ENCODE assay signal across 1 cellular context in the genomic region with DNA sequence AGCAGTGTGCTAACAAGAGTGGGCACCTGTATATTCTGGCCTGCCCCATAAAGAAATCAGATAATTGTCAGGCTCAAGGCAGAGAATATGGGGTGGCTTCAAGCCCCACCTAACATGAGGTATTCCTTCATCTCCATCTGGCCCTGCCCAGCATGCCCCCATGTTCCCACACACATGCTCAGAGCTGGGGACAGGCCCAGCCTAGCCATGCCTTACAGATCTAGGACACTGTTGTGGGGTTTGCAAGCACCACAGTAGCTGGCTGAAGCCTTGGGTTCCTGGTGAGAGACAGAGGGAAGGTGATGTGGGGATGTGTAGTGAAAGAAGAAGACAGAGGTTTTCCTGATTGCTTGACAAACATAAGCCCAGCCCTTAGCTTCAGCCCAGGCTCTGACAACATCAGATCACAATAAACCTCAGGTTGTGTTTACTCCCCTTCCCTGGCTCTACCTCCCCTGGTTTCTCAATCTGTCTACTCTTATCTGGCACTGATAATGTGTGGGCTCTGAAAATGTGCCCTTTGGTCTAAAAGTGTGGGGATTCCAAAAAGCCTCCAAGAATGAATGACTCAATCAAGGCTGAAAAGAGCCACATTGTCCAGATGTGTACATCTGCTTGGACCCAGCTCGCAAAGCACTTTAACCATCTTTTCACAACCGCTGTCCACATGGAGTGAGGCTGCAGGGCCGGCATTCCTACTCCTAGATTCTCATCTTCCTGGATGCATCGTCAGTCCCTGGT.
TF ChIP-seq lines count a peak whose summit lies in the region.

No MANE protein-coding gene starts in this region.

TF ChIP-seq in HepG2, 621 proteins besides CTCF, POLR2A, EP300 and RAD21 (continued from another document and continues in another):
- TF ChIP-seq ZNF280D (CRISPR knock-in tag; IDR thresholded peaks at IDR 0.05) (no peak), HOXA9 (CRISPR knock-in tag; IDR thresholded peaks at IDR 0.05; ENCODE audit: borderline replicate concordance) (no peak), ZNF256 (CRISPR knock-in tag; conservative IDR thresholded peaks at IDR 0.05) (no peak), HES4 (CRISPR knock-in tag; IDR thresholded peaks at IDR 0.05; ENCODE audit: borderline replicate concordance) (no peak), GABPA (IDR thresholded peaks at IDR 0.05; ENCODE audit: low read depth, low read length) (no peak), GABPA (CRISPR knock-in tag; IDR thresholded peaks at IDR 0.05; ENCODE audit: low read depth) (no peak), SP140L (CRISPR knock-in tag; IDR thresholded peaks at IDR 0.05; ENCODE audit: borderline replicate concordance) (no peak), ELF1 (CRISPR knock-in tag; IDR thresholded peaks at IDR 0.05) (no peak; the same call in 1 of the 2 replicates), RNF2 (conservative IDR thresholded peaks at IDR 0.05; ENCODE audit: low read depth) (no peak), ATF7 (IDR thresholded peaks at IDR 0.05) (no peak), ATF7 (CRISPR knock-in tag; IDR thresholded peaks at IDR 0.05) (peak; percentile 51; the same call in 1 of the 2 replicates), ZNF878 (CRISPR knock-in tag; IDR thresholded peaks at IDR 0.05) (no peak), ETV5 (CRISPR knock-in tag; IDR thresholded peaks at IDR 0.05; ENCODE audit: borderline replicate concordance) (no peak), ZNF205 (CRISPR knock-in tag; IDR thresholded peaks at IDR 0.05) (no peak), ZMAT3 (CRISPR knock-in tag; conservative IDR thresholded peaks at IDR 0.05) (no peak), ZFYVE20 (CRISPR knock-in tag; IDR thresholded peaks at IDR 0.05; ENCODE audit: borderline replicate concordance, low read depth) (no peak), ADNP (CRISPR knock-in tag; IDR thresholded peaks at IDR 0.05) (no peak), BRCA1 (CRISPR knock-in tag; IDR thresholded peaks at IDR 0.05) (no peak), HIVEP1 (CRISPR knock-in tag; IDR thresholded peaks at IDR 0.05) (no peak), ZNF709 (CRISPR knock-in tag; IDR thresholded peaks at IDR 0.05) (no peak), KLF6 (CRISPR knock-in tag; IDR thresholded peaks at IDR 0.05) (no peak), NR2C2 (CRISPR knock-in tag; IDR thresholded peaks at IDR 0.05; ENCODE audit: borderline replicate concordance) (peak; percentile 47; the same call in 1 of the 2 replicates), NCOA2 (CRISPR knock-in tag; IDR thresholded peaks at IDR 0.05) (peak; percentile 78; the same call in 1 of the 2 replicates), TEAD2 (CRISPR knock-in tag; IDR thresholded peaks at IDR 0.05) (no peak), ZFP1 (CRISPR knock-in tag; IDR thresholded peaks at IDR 0.05) (no peak), TOE1 (CRISPR knock-in tag; IDR thresholded peaks at IDR 0.05) (no peak), NFRKB (IDR thresholded peaks at IDR 0.05) (no peak), ZNF331 (CRISPR knock-in tag; IDR thresholded peaks at IDR 0.05) (peak; percentile 41; the same call in 1 of the 2 replicates), ZNF44 (CRISPR knock-in tag; IDR thresholded peaks at IDR 0.05) (no peak), ZBTB25 (CRISPR knock-in tag; IDR thresholded peaks at IDR 0.05) (no peak), ZNF597 (CRISPR knock-in tag; IDR thresholded peaks at IDR 0.05) (no peak), ZNF563 (CRISPR knock-in tag; IDR thresholded peaks at IDR 0.05) (no peak), ZNF138 (CRISPR knock-in tag; IDR thresholded peaks at IDR 0.05; ENCODE audit: low read depth) (no peak), TAF1 (CRISPR knock-in tag; IDR thresholded peaks at IDR 0.05) (no peak), PAF1 (CRISPR knock-in tag; IDR thresholded peaks at IDR 0.05) (no peak), PAWR (CRISPR knock-in tag; IDR thresholded peaks at IDR 0.05; ENCODE audit: borderline replicate concordance) (no peak), ZBTB14 (CRISPR knock-in tag; IDR thresholded peaks at IDR 0.05) (no peak)
- TF ChIP-seq, protein P1, sequence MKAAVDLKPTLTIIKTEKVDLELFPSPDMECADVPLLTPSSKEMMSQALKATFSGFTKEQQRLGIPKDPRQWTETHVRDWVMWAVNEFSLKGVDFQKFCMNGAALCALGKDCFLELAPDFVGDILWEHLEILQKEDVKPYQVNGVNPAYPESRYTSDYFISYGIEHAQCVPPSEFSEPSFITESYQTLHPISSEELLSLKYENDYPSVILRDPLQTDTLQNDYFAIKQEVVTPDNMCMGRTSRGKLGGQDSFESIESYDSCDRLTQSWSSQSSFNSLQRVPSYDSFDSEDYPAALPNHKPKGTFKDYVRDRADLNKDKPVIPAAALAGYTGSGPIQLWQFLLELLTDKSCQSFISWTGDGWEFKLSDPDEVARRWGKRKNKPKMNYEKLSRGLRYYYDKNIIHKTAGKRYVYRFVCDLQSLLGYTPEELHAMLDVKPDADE (CRISPR knock-in tag; IDR thresholded peaks at IDR 0.05): no peak
- TF ChIP-seq, protein P2, sequence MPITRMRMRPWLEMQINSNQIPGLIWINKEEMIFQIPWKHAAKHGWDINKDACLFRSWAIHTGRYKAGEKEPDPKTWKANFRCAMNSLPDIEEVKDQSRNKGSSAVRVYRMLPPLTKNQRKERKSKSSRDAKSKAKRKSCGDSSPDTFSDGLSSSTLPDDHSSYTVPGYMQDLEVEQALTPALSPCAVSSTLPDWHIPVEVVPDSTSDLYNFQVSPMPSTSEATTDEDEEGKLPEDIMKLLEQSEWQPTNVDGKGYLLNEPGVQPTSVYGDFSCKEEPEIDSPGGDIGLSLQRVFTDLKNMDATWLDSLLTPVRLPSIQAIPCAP (CRISPR knock-in tag; IDR thresholded peaks at IDR 0.05; ENCODE audit: low read depth): no peak
- TF ChIP-seq, protein P3, sequence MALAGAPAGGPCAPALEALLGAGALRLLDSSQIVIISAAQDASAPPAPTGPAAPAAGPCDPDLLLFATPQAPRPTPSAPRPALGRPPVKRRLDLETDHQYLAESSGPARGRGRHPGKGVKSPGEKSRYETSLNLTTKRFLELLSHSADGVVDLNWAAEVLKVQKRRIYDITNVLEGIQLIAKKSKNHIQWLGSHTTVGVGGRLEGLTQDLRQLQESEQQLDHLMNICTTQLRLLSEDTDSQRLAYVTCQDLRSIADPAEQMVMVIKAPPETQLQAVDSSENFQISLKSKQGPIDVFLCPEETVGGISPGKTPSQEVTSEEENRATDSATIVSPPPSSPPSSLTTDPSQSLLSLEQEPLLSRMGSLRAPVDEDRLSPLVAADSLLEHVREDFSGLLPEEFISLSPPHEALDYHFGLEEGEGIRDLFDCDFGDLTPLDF (CRISPR knock-in tag; IDR thresholded peaks at IDR 0.05): no peak
- TF ChIP-seq, protein P4, sequence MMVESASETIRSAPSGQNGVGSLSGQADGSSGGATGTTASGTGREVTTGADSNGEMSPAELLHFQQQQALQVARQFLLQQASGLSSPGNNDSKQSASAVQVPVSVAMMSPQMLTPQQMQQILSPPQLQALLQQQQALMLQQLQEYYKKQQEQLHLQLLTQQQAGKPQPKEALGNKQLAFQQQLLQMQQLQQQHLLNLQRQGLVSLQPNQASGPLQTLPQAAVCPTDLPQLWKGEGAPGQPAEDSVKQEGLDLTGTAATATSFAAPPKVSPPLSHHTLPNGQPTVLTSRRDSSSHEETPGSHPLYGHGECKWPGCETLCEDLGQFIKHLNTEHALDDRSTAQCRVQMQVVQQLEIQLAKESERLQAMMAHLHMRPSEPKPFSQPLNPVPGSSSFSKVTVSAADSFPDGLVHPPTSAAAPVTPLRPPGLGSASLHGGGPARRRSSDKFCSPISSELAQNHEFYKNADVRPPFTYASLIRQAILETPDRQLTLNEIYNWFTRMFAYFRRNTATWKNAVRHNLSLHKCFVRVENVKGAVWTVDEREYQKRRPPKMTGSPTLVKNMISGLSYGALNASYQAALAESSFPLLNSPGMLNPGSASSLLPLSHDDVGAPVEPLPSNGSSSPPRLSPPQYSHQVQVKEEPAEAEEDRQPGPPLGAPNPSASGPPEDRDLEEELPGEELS (CRISPR knock-in tag; IDR thresholded peaks at IDR 0.05): peak; percentile 88
- TF ChIP-seq, protein P5, sequence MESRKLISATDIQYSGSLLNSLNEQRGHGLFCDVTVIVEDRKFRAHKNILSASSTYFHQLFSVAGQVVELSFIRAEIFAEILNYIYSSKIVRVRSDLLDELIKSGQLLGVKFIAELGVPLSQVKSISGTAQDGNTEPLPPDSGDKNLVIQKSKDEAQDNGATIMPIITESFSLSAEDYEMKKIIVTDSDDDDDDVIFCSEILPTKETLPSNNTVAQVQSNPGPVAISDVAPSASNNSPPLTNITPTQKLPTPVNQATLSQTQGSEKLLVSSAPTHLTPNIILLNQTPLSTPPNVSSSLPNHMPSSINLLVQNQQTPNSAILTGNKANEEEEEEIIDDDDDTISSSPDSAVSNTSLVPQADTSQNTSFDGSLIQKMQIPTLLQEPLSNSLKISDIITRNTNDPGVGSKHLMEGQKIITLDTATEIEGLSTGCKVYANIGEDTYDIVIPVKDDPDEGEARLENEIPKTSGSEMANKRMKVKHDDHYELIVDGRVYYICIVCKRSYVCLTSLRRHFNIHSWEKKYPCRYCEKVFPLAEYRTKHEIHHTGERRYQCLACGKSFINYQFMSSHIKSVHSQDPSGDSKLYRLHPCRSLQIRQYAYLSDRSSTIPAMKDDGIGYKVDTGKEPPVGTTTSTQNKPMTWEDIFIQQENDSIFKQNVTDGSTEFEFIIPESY (CRISPR knock-in tag; IDR thresholded peaks at IDR 0.05): no peak
- TF ChIP-seq, protein P6, sequence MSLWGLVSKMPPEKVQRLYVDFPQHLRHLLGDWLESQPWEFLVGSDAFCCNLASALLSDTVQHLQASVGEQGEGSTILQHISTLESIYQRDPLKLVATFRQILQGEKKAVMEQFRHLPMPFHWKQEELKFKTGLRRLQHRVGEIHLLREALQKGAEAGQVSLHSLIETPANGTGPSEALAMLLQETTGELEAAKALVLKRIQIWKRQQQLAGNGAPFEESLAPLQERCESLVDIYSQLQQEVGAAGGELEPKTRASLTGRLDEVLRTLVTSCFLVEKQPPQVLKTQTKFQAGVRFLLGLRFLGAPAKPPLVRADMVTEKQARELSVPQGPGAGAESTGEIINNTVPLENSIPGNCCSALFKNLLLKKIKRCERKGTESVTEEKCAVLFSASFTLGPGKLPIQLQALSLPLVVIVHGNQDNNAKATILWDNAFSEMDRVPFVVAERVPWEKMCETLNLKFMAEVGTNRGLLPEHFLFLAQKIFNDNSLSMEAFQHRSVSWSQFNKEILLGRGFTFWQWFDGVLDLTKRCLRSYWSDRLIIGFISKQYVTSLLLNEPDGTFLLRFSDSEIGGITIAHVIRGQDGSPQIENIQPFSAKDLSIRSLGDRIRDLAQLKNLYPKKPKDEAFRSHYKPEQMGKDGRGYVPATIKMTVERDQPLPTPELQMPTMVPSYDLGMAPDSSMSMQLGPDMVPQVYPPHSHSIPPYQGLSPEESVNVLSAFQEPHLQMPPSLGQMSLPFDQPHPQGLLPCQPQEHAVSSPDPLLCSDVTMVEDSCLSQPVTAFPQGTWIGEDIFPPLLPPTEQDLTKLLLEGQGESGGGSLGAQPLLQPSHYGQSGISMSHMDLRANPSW (CRISPR knock-in tag; IDR thresholded peaks at IDR 0.05; ENCODE audit: borderline replicate concordance): no peak
- TF ChIP-seq, protein P7, sequence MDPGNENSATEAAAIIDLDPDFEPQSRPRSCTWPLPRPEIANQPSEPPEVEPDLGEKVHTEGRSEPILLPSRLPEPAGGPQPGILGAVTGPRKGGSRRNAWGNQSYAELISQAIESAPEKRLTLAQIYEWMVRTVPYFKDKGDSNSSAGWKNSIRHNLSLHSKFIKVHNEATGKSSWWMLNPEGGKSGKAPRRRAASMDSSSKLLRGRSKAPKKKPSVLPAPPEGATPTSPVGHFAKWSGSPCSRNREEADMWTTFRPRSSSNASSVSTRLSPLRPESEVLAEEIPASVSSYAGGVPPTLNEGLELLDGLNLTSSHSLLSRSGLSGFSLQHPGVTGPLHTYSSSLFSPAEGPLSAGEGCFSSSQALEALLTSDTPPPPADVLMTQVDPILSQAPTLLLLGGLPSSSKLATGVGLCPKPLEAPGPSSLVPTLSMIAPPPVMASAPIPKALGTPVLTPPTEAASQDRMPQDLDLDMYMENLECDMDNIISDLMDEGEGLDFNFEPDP (CRISPR knock-in tag; conservative IDR thresholded peaks at IDR 0.05): 0 out of 2 replicates have a peak, but pooled peaks have one; percentile 77
